Comparison of ENCODE assay signal across 1 cellular context in genomic region chr12:56315626-56316473, GRCh38.
TF ChIP-seq lines count a peak whose summit lies in the region.

Gene CNPY2, minus strand, starts transcription at chr12:56315988. Its CDS starts 771 bp downstream, at chr12:56315217.

TF ChIP-seq in HEK293, 187 proteins besides CTCF, POLR2A, EP300 and RAD21 (continued from another document and continues in another):
- TF ChIP-seq ZNF146 (tag by site-specific recombination; IDR thresholded peaks at IDR 0.05), result 0 out of 2 replicates have a peak, but pooled peaks have one; percentile 19
- TF ChIP-seq ZNF324 (tag by site-specific recombination; IDR thresholded peaks at IDR 0.05), result no peak
- TF ChIP-seq GLIS1 (tag by site-specific recombination; IDR thresholded peaks at IDR 0.05), result peak; percentile 41; the same call in 1 of the 2 replicates
- TF ChIP-seq ZNF629 (tag by site-specific recombination; IDR thresholded peaks at IDR 0.05), result peak; percentile 40
- peak; percentile 70 for TF ChIP-seq SP7 (tag by site-specific recombination; IDR thresholded peaks at IDR 0.05)
- 0 out of 2 replicates have a peak, but pooled peaks have one; percentile 18 for TF ChIP-seq ZNF2 (tag by site-specific recombination; IDR thresholded peaks at IDR 0.05)
- TF ChIP-seq BCL11B (tag by site-specific recombination; IDR thresholded peaks at IDR 0.05; ENCODE audit: low read depth), result peak; percentile 65; the same call in 1 of the 2 replicates
- 0 out of 2 replicates have a peak, but pooled peaks have one; percentile 47 for TF ChIP-seq ZBTB21 (tag by site-specific recombination; IDR thresholded peaks at IDR 0.05)
- peak; percentile 26; the same call in 1 of the 2 replicates for TF ChIP-seq ZNF169 (tag by site-specific recombination; IDR thresholded peaks at IDR 0.05)
- TF ChIP-seq ZNF221 (tag by site-specific recombination; IDR thresholded peaks at IDR 0.05; ENCODE audit: borderline replicate concordance), result no peak
- TF ChIP-seq, protein P1, sequence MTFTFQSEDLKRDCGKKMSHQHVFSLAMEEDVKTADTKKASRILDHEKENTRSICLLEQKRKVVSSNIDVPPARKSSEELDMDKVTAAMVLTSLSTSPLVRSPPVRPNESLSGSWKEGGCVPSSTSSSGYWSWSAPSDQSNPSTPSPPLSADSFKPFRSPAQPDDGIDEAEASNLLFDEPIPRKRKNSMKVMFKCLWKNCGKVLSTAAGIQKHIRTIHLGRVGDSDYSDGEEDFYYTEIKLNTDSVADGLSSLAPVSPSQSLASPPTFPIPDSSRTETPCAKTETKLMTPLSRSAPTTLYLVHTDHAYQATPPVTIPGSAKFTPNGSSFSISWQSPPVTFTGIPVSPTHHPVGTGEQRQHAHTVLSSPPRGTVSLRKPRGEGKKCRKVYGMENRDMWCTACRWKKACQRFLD (tag by site-specific recombination; IDR thresholded peaks at IDR 0.05), result no peak
- no peak for TF ChIP-seq ZNF645 (tag by site-specific recombination; IDR thresholded peaks at IDR 0.05)
- TF ChIP-seq GLI4 (tag by site-specific recombination; IDR thresholded peaks at IDR 0.05), result peak; percentile 52
- 0 out of 2 replicates have a peak, but pooled peaks have one; percentile 16 for TF ChIP-seq ZBTB7A (tag by site-specific recombination; IDR thresholded peaks at IDR 0.05; ENCODE audit: low read depth)
- no peak for TF ChIP-seq ZNF621 (tag by site-specific recombination; IDR thresholded peaks at IDR 0.05)
- peak; percentile 84; the same call in 1 of the 2 replicates for TF ChIP-seq ZNF501 (tag by site-specific recombination; IDR thresholded peaks at IDR 0.05)
- no peak for TF ChIP-seq FEZF1 (tag by site-specific recombination; IDR thresholded peaks at IDR 0.05)
- peak; percentile 52; the same call in 1 of the 2 replicates for TF ChIP-seq ZNF660 (tag by site-specific recombination; IDR thresholded peaks at IDR 0.05)
- TF ChIP-seq ZNF692 (tag by site-specific recombination; IDR thresholded peaks at IDR 0.05), result no peak; the same call in 1 of the 2 replicates
- TF ChIP-seq, protein P2, sequence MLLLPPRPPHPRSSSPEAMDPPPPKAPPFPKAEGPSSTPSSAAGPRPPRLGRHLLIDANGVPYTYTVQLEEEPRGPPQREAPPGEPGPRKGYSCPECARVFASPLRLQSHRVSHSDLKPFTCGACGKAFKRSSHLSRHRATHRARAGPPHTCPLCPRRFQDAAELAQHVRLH (tag by site-specific recombination; IDR thresholded peaks at IDR 0.05), result no peak
- TF ChIP-seq SP3 (tag by site-specific recombination; IDR thresholded peaks at IDR 0.05), result peak; percentile 78
- TF ChIP-seq ZNF830 (tag by site-specific recombination; IDR thresholded peaks at IDR 0.05; ENCODE audit: low read depth), result no peak
- TF ChIP-seq ZXDB (tag by site-specific recombination; IDR thresholded peaks at IDR 0.05), result peak; percentile 89; the same call in 1 of the 2 replicates
- peak; percentile 41; the same call in 1 of the 2 replicates for TF ChIP-seq PATZ1 (tag by site-specific recombination; IDR thresholded peaks at IDR 0.05)
- no peak for TF ChIP-seq IKZF3 (tag by site-specific recombination; IDR thresholded peaks at IDR 0.05)
- TF ChIP-seq ZNF777 (tag by site-specific recombination; IDR thresholded peaks at IDR 0.05; ENCODE audit: borderline replicate concordance), result no peak
- no peak; the same call in 1 of the 2 replicates for TF ChIP-seq OVOL3 (tag by site-specific recombination; IDR thresholded peaks at IDR 0.05)
- TF ChIP-seq PRDM4 (tag by site-specific recombination; IDR thresholded peaks at IDR 0.05), result peak; percentile 12; the same call in 1 of the 2 replicates
- TF ChIP-seq ZNF132 (tag by site-specific recombination; IDR thresholded peaks at IDR 0.05; ENCODE audit: borderline replicate concordance), result no peak
- TF ChIP-seq ZNF335 (tag by site-specific recombination; conservative IDR thresholded peaks at IDR 0.05), result peak; percentile 99
- TF ChIP-seq ZNF350 (tag by site-specific recombination; IDR thresholded peaks at IDR 0.05), result no peak
- no peak for TF ChIP-seq ZNF362 (tag by site-specific recombination; IDR thresholded peaks at IDR 0.05)
- no peak for TF ChIP-seq ZNF596 (tag by site-specific recombination; IDR thresholded peaks at IDR 0.05)
- peak; percentile 78 for TF ChIP-seq PRDM10 (tag by site-specific recombination; IDR thresholded peaks at IDR 0.05)
- TF ChIP-seq MEIS1 (CRISPR knock-in tag; IDR thresholded peaks at IDR 0.05; ENCODE audit: borderline replicate concordance), result no peak
- TF ChIP-seq GLIS2 (tag by site-specific recombination; IDR thresholded peaks at IDR 0.05), result peak; percentile 48
- 0 out of 2 replicates have a peak, but pooled peaks have one; percentile 12 for TF ChIP-seq ZNF391 (tag by site-specific recombination; IDR thresholded peaks at IDR 0.05; ENCODE audit: borderline replicate concordance, low read depth)
- TF ChIP-seq KLF9 (tag by site-specific recombination; IDR thresholded peaks at IDR 0.05; ENCODE audit: low read depth), result 0 out of 2 replicates have a peak, but pooled peaks have one; percentile 41
- TF ChIP-seq, protein P3, sequence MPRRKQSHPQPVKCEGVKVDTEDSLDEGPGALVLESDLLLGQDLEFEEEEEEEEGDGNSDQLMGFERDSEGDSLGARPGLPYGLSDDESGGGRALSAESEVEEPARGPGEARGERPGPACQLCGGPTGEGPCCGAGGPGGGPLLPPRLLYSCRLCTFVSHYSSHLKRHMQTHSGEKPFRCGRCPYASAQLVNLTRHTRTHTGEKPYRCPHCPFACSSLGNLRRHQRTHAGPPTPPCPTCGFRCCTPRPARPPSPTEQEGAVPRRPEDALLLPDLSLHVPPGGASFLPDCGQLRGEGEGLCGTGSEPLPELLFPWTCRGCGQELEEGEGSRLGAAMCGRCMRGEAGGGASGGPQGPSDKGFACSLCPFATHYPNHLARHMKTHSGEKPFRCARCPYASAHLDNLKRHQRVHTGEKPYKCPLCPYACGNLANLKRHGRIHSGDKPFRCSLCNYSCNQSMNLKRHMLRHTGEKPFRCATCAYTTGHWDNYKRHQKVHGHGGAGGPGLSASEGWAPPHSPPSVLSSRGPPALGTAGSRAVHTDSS (tag by site-specific recombination; IDR thresholded peaks at IDR 0.05), result no peak
- no peak for TF ChIP-seq ZBTB44 (tag by site-specific recombination; IDR thresholded peaks at IDR 0.05)
- TF ChIP-seq ZNF416 (tag by site-specific recombination; IDR thresholded peaks at IDR 0.05), result no peak
- TF ChIP-seq ZBTB17 (tag by site-specific recombination; IDR thresholded peaks at IDR 0.05), result peak; percentile 98
- peak; percentile 42; the same call in 1 of the 2 replicates for TF ChIP-seq ZNF394 (tag by site-specific recombination; IDR thresholded peaks at IDR 0.05; ENCODE audit: borderline replicate concordance)
- no peak for TF ChIP-seq ZNF311 (tag by site-specific recombination; IDR thresholded peaks at IDR 0.05; ENCODE audit: borderline replicate concordance)
- TF ChIP-seq ZBTB26 (tag by site-specific recombination; optimal IDR thresholded peaks at IDR 0.05), result peak; percentile 64
